15 cellular contexts compared by ENCODE assay signal in genomic region chr22:27796829-27797792, GRCh38. TPM values are rescaled to one million over a fixed set of nuclear protein-coding genes. Genes with fewer than 3 reads are reported as not detected.
DNase-seq lines count a peak whose midpoint lies in the region; ATAC-seq and TF ChIP-seq lines count a peak whose summit lies in the region.
"Had no signal": no experiment of that assay in that cellular context is flagged by ENCODE, and none has a peak within 500 bp of the region (broad histone marks: within the 10 kb centered on the region; RNA-seq: fewer than 3 reads in every experiment).

No MANE protein-coding gene starts in this region.

- peaks cover 11% of the 10 kb centered on the region; the same call in 1 of the 2 replicates for H3F3A ChIP-seq in GM23338 (replicated peaks; ENCODE audit: low read depth)

- peaks cover 50% of the 10 kb centered on the region for H3K4me1 ChIP-seq in GM23338 (ENCODE audit: insufficient read depth)
- H3K4me1 ChIP-seq in right cardiac atrium (ENCODE audit: control insufficient read depth, insufficient read depth, low read length), result peaks cover 3% of the 10 kb centered on the region

- H3K27me3 Mint-ChIP-seq in GM23338 (ENCODE audit: insufficient read depth, low read depth, poor library complexity), result peaks cover 77% of the 10 kb centered on the region
- peaks cover 12% of the 10 kb centered on the region for H3K27me3 Mint-ChIP-seq in brain
- no peaks in the 10 kb centered on the region for H3K27me3 Mint-ChIP-seq in osteocyte (ENCODE audit: unreplicated experiment)
- no peaks in the 10 kb centered on the region for H3K27me3 Mint-ChIP-seq in activated T-helper 17 cell treated with anti-CD3 and anti-CD28 coated beads, Interleukin-2, amount 50 U/mL, for 72 hours
- H3K27me3 Mint-ChIP-seq: effector memory CD8-positive, alpha-beta T cell had no signal

- WGBS in right cardiac atrium, result 58% methylated on average over 86 of the region's 86 CpGs

- H3K4me1 Mint-ChIP-seq in GM23338, result peaks cover 49% of the 10 kb centered on the region
- H3K4me1 Mint-ChIP-seq in brain, result peaks cover 52% of the 10 kb centered on the region
- peaks cover 50% of the 10 kb centered on the region for H3K4me1 Mint-ChIP-seq in osteocyte (ENCODE audit: unreplicated experiment)
- H3K4me1 Mint-ChIP-seq in activated T-helper 17 cell treated with anti-CD3 and anti-CD28 coated beads, Interleukin-2, amount 50 U/mL, for 72 hours, result no peaks in the 10 kb centered on the region

- intact Hi-C loops in right cardiac atrium (cut with DNase I), result loop anchor here in 2 of 4 donors (10.0 kb wide), 2 partner anchors 122 to 132 kb away; no protein-coding TSS in a partner anchor

- no peak overlapping the region for H3K27ac ChIP-seq in GM23338 (ENCODE audit: low read depth)
- H3K27ac ChIP-seq in right cardiac atrium (ENCODE audit: low read length), result no peak overlapping the region

- H2AFZ ChIP-seq in GM23338, result no peak overlapping the region

- DNase-seq in GM23338 (ENCODE audit: low spot score) (no peak), right cardiac atrium (peak in 2 of 3 donors; percentile 65 to 69), osteocyte (ENCODE audit: extremely low spot score, unreplicated experiment) (no peak), DMS79 treated with DMSO at 0.1 percent for 48 hours (lab: John Stamatoyannopoulos, UW) (no peak), GM19240 (ENCODE audit: insufficient read length, low spot score) (no peak), NCI-H2107 (lab: John Stamatoyannopoulos, UW) (no peak)
- DNase-seq: activated CD4-positive, alpha-beta memory T cell treated with anti-CD3 and anti-CD28 coated beads for 36 hours; effector memory CD8-positive, alpha-beta T cell; natural killer cell; NCI-H1048 had no signal

- no peaks in the 10 kb centered on the region for H3K36me3 ChIP-seq in GM23338 (ENCODE audit: insufficient read depth)

- H4K20me1 ChIP-seq in GM23338 (replicated peaks; ENCODE audit: insufficient read depth), result peaks cover 13% of the 10 kb centered on the region; the same call in 1 of the 2 replicates

- no peaks in the 10 kb centered on the region for H3K79me2 ChIP-seq in GM23338 (replicated peaks; ENCODE audit: insufficient read depth)

- H3K4me3 ChIP-seq in GM23338 (peak overlapping the region; percentile 72), right cardiac atrium (ENCODE audit: low read length) (peak overlapping the region; percentile 2)

- peaks cover 3% of the 10 kb centered on the region; the same call in 1 of the 3 replicates for H3K9me3 Mint-ChIP-seq in GM23338
- H3K9me3 Mint-ChIP-seq in brain, result peaks cover 0 to 10% (median 2%) of the 10 kb centered on the region in 5 experiments
- no peaks in the 10 kb centered on the region for H3K9me3 Mint-ChIP-seq in osteocyte (ENCODE audit: unreplicated experiment)
- H3K9me3 Mint-ChIP-seq in activated T-helper 17 cell treated with anti-CD3 and anti-CD28 coated beads, Interleukin-2, amount 50 U/mL, for 72 hours, result no peaks in the 10 kb centered on the region
- H3K9me3 Mint-ChIP-seq: activated CD4-positive, alpha-beta memory T cell treated with anti-CD3 and anti-CD28 coated beads for 36 hours; activated T-helper 1 cell treated with anti-CD3 and anti-CD28 coated beads, Interleukin-12 subunit alpha, Interleukin-12 subunit beta, Interleukin-2, Interleukin-4 antibody, amounts not matched to agents 30 ng/mL and 10 ng/mL and 1 ng/mL, durations not matched to agents 14 hours and 24 hours and 36 hours; effector memory CD8-positive, alpha-beta T cell; natural killer cell; stimulated activated naive CD8-positive, alpha-beta T cell treated with anti-CD3 and anti-CD28 coated beads, Interleukin-15, Interleukin-2, amounts not matched to agents 100 ng/mL and 50 ng/mL, for 24 hours had no signal

- TF ChIP-seq CTCF in GM23338 (conservative IDR thresholded peaks at IDR 0.05; ENCODE audit: low read depth in 2 of 2) (no peak), brain (conservative IDR thresholded peaks at IDR 0.05) (no peak), osteocyte (IDR thresholded peaks at IDR 0.05) (no peak)

- no peaks in the 10 kb centered on the region for H3K9me2 ChIP-seq in GM23338 (ENCODE audit: insufficient read depth)

- H3K27me3 ChIP-seq in GM23338 (ENCODE audit: insufficient read depth), result peaks cover 99% of the 10 kb centered on the region
- H3K27me3 ChIP-seq in right cardiac atrium (ENCODE audit: control insufficient read depth, insufficient read depth), result no peaks in the 10 kb centered on the region

- H3K27ac Mint-ChIP-seq in GM23338 (no peak overlapping the region), brain (peak overlapping the region; percentile 88 to 100 (median 99)), osteocyte (ENCODE audit: unreplicated experiment) (peak overlapping the region; percentile 86)
- no peak overlapping the region for H3K27ac Mint-ChIP-seq in activated T-helper 17 cell treated with anti-CD3 and anti-CD28 coated beads, Interleukin-2, amount 50 U/mL, for 72 hours
- H3K27ac Mint-ChIP-seq: activated CD4-positive, alpha-beta memory T cell treated with anti-CD3 and anti-CD28 coated beads for 36 hours; activated T-helper 1 cell treated with anti-CD3 and anti-CD28 coated beads, Interleukin-12 subunit alpha, Interleukin-12 subunit beta, Interleukin-2, Interleukin-4 antibody, amounts not matched to agents 30 ng/mL and 10 ng/mL and 1 ng/mL, durations not matched to agents 14 hours and 24 hours and 36 hours; effector memory CD8-positive, alpha-beta T cell; natural killer cell; stimulated activated naive CD8-positive, alpha-beta T cell treated with anti-CD3 and anti-CD28 coated beads, Interleukin-15, Interleukin-2, amounts not matched to agents 100 ng/mL and 50 ng/mL, for 24 hours had no signal

- H3K36me3 Mint-ChIP-seq in GM23338 (ENCODE audit: low read depth), result no peaks in the 10 kb centered on the region
- peaks cover 16% of the 10 kb centered on the region for H3K36me3 Mint-ChIP-seq in brain
- peaks cover 41% of the 10 kb centered on the region for H3K36me3 Mint-ChIP-seq in osteocyte (ENCODE audit: unreplicated experiment)
- H3K36me3 Mint-ChIP-seq in activated T-helper 17 cell treated with anti-CD3 and anti-CD28 coated beads, Interleukin-2, amount 50 U/mL, for 72 hours (ENCODE audit: low read depth), result no peaks in the 10 kb centered on the region
- H3K36me3 Mint-ChIP-seq: activated CD4-positive, alpha-beta memory T cell treated with anti-CD3 and anti-CD28 coated beads for 36 hours; natural killer cell had no signal

- no peaks in the 10 kb centered on the region for H3K9me3 ChIP-seq in right cardiac atrium (ENCODE audit: control insufficient read depth, low read length)

- peak overlapping the region; percentile 63; the same call in 2 of the 3 replicates for H3K4me3 Mint-ChIP-seq in GM23338
- H3K4me3 Mint-ChIP-seq in brain, result peak overlapping the region; percentile 85 to 95 (median 94)
- peak overlapping the region; percentile 91 for H3K4me3 Mint-ChIP-seq in osteocyte (ENCODE audit: unreplicated experiment)
- no peak overlapping the region for H3K4me3 Mint-ChIP-seq in activated T-helper 17 cell treated with anti-CD3 and anti-CD28 coated beads, Interleukin-2, amount 50 U/mL, for 72 hours
- H3K4me3 Mint-ChIP-seq: activated CD4-positive, alpha-beta memory T cell treated with anti-CD3 and anti-CD28 coated beads for 36 hours; activated T-helper 1 cell treated with anti-CD3 and anti-CD28 coated beads, Interleukin-12 subunit alpha, Interleukin-12 subunit beta, Interleukin-2, Interleukin-4 antibody, amounts not matched to agents 30 ng/mL and 10 ng/mL and 1 ng/mL, durations not matched to agents 14 hours and 24 hours and 36 hours; effector memory CD8-positive, alpha-beta T cell; natural killer cell; stimulated activated naive CD8-positive, alpha-beta T cell treated with anti-CD3 and anti-CD28 coated beads, Interleukin-15, Interleukin-2, amounts not matched to agents 100 ng/mL and 50 ng/mL, for 24 hours had no signal

- ATAC-seq in GM23338 (no peak), right cardiac atrium (no peak)
- no peak for ATAC-seq in activated T-helper 17 cell treated with anti-CD3 and anti-CD28 coated beads, Interleukin-2, amount 50 U/mL, for 72 hours (replicated peaks)
- ATAC-seq: effector memory CD8-positive, alpha-beta T cell; left lobe of liver; natural killer cell had no signal

- peak overlapping the region; percentile 93 for H3K4me2 ChIP-seq in GM23338

TF ChIP-seq in GM23338, 12 proteins besides CTCF, POLR2A, EP300 and RAD21 (continues in another document):
- TF ChIP-seq REST (IDR thresholded peaks at IDR 0.05; ENCODE audit: unreplicated experiment) (no peak), EZH2 (IDR thresholded peaks at IDR 0.05; ENCODE audit: low read depth, unreplicated experiment) (peak; percentile 78), NANOG (IDR thresholded peaks at IDR 0.05; ENCODE audit: borderline replicate concordance) (no peak), CREB1 (CRISPR knock-in tag; IDR thresholded peaks at IDR 0.05; ENCODE audit: low read depth) (no peak)

RNA-seq across cellular contexts. Expression of gene MN1, which starts 4.4 kb away (rescaled TPM):
- 6.8 and 7.2 TPM in 2 replicates for total RNA-seq in GM23338 (2014; rRNA removed; shearing (Covaris generic))
- polyA plus RNA-seq in GM23338 (2016; fragmentation: Nextera tagmentation; extraction: Ambion mirVana) (1.0 and 1.5 TPM in 2 replicates), brain (ENCODE audit: insufficient read depth, low read depth, low replicate concordance) (1.7 TPM), right cardiac atrium (3.8 TPM)
- total RNA-seq in right cardiac atrium (10 to 100 TPM in 3 of 4 donors, 1 to 10 TPM in 1; 9.6 to 12.2 (median 10.1) TPM), osteocyte (145 and 153 TPM in 2 replicates)
- under 1 TPM; 0.13 TPM for total RNA-seq in activated T-helper 17 cell treated with anti-CD3 and anti-CD28 coated beads, Interleukin-2, amount 50 U/mL, for 72 hours

Comparison
In these comparisons a context has a peak if more than half of its experiments do, and no peak if none do; other contexts are left out.
1. DNase-seq: peak in right cardiac atrium (2 of 3); none in GM23338 (single experiment), osteocyte (single experiment), DMS79 treated with DMSO at 0.1 percent for 48 hours (single experiment), GM19240 (single experiment) and NCI-H2107 (single experiment).
2. H3K27ac Mint-ChIP-seq: peak in brain (5 of 5) and osteocyte (single experiment); none in GM23338 (single experiment) and activated T-helper 17 cell treated with anti-CD3 and anti-CD28 coated beads, Interleukin-2, amount 50 U/mL, for 72 hours (single experiment).
3. RNA of gene MN1, which starts 4.4 kb away (total RNA-seq): 145 to 153 TPM in osteocyte; 9.6 to 12.2 TPM in right cardiac atrium, 6.8 to 7.2 TPM in GM23338 and 0.13 TPM in activated T-helper 17 cell treated with anti-CD3 and anti-CD28 coated beads, Interleukin-2, amount 50 U/mL, for 72 hours; every median in the first group is over 10 times any median in the second.